10 cellular contexts compared by ENCODE assay signal in the genomic region with DNA sequence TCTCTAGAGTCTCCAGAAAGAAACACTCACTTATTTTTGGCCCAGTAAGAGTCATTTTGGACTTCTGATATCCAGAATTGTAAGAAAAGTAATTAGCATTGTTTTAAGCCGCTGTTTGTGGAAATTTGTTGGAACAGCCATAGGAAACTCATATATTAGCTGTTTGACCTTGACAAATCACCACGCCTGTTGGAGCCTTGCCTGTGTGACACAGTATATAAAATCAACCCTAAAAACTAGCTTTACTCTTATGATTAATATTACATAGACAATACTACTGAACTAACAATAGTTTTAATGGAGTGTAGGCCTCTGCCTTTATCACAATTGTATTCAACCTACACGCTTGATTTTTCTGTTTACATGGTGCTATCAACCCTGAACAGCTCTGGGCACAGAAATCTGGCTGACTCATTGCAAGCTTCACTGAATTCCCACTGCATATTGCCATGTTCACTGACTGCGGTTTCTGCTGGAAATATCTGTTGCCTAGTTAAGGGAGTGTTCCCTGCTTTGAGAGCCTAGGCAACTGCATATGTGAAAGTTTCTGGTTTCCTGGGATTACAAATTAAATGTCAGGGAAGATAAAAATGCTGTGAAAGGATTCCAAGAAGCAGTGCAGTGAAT.
A peak's percentile ranks its signal among the peaks of the same experiment; 100 is the strongest.
DNase-seq lines count a peak whose midpoint lies in the region; ATAC-seq and TF ChIP-seq lines count a peak whose summit lies in the region.
"Had no signal": no experiment of that assay in that cellular context is flagged by ENCODE, and none has a peak within 500 bp of the region (broad histone marks: within the 10 kb centered on the region; RNA-seq: fewer than 3 reads in every experiment).

No MANE protein-coding gene starts in this region.

- H3K27me3 ChIP-seq in parathyroid adenoma (ENCODE audit: control insufficient read depth, insufficient read depth, low read length): no peaks in the 10 kb centered on the region
- no peaks in the 10 kb centered on the region for H3K27me3 ChIP-seq in gastrocnemius medialis
- no peaks in the 10 kb centered on the region for H3K27me3 ChIP-seq in spleen (replicated peaks in 1 of 7)

- DNase-seq in DMS153 treated with DMSO at 0.1 percent for 48 hours (lab: John Stamatoyannopoulos, UW; ENCODE audit: unreplicated experiment) (peak; percentile 13), RPMI7951 (ENCODE audit: low read depth) (peak; percentile 1), fibroblast of pulmonary artery (ENCODE audit: low read depth) (peak; percentile 83), gastrocnemius medialis (no peak), spleen (no peak)
- DNase-seq: activated gamma-delta T cell, T-helper 2 cell had no signal

- intact Hi-C loops in gastrocnemius medialis (cut with DNase I; ENCODE audit: low total_unique reads) (no loop called here), spleen (cut with DNase I; ENCODE audit: low total_unique reads) (no loop called here)

- no peak overlapping the region for H3K27ac ChIP-seq in parathyroid adenoma
- no peak overlapping the region for H3K27ac ChIP-seq in gastrocnemius medialis
- peak overlapping the region in 1 of 8 donors; percentile 7 for H3K27ac ChIP-seq in spleen

- ATAC-seq in GM21737 (IDR thresholded peaks at IDR 0.05; ENCODE audit: unreplicated experiment) (no peak), gastrocnemius medialis (no peak), GM21529 (IDR thresholded peaks at IDR 0.05; ENCODE audit: unreplicated experiment) (no peak)

- H3K4me1 ChIP-seq in parathyroid adenoma (no peaks in the 10 kb centered on the region), gastrocnemius medialis (peaks cover 7 to 25% of the 10 kb centered on the region in 2 donors), spleen (no peaks in the 10 kb centered on the region)

- no peaks in the 10 kb centered on the region for H3K79me2 ChIP-seq in parathyroid adenoma

- no peak for TF ChIP-seq POLR2A in gastrocnemius medialis (IDR thresholded peaks at IDR 0.05)
- no peak for TF ChIP-seq POLR2A in spleen (IDR thresholded peaks at IDR 0.05)

- H3K36me3 ChIP-seq in parathyroid adenoma (ENCODE audit: control insufficient read depth, insufficient read depth, low read length): no peaks in the 10 kb centered on the region
- no peaks in the 10 kb centered on the region for H3K36me3 ChIP-seq in gastrocnemius medialis
- no peaks in the 10 kb centered on the region for H3K36me3 ChIP-seq in spleen

- H3K4me2 ChIP-seq in parathyroid adenoma (ENCODE audit: low read length): peak overlapping the region; percentile 10

- no peak overlapping the region for H3K4me3 ChIP-seq in fibroblast of pulmonary artery (replicated peaks; ENCODE audit: low read depth, low read length)
- H3K4me3 ChIP-seq in parathyroid adenoma (ENCODE audit: low read depth, low read length): no peak overlapping the region
- no peak overlapping the region for H3K4me3 ChIP-seq in gastrocnemius medialis
- H3K4me3 ChIP-seq in spleen: no peak overlapping the region

- H2AFZ ChIP-seq in parathyroid adenoma: peak overlapping the region; percentile 3

- H3K9me3 ChIP-seq in parathyroid adenoma (ENCODE audit: control insufficient read depth, low read length) (no peaks in the 10 kb centered on the region), gastrocnemius medialis (no peaks in the 10 kb centered on the region), spleen (peaks cover 0 to 5% (median 0%) of the 10 kb centered on the region in 8 donors)

- H3K9ac ChIP-seq in parathyroid adenoma: no peak overlapping the region

- in situ Hi-C loops in gastrocnemius medialis (cut with MboI; ENCODE audit: low sequenced_read_pairs in 4 of 4): no loop called here

- TF ChIP-seq CTCF in fibroblast of pulmonary artery (IDR thresholded peaks at IDR 0.05; ENCODE audit: low read length, missing control alignments) (no peak), parathyroid adenoma (IDR thresholded peaks at IDR 0.05) (no peak), gastrocnemius medialis (IDR thresholded peaks at IDR 0.05 in 4 of 5, conservative IDR thresholded peaks at IDR 0.05 in 1 of 5) (no peak), spleen (IDR thresholded peaks at IDR 0.05 in 8 of 11, conservative IDR thresholded peaks at IDR 0.05 in 3 of 11) (no peak)

- 48 to 69% (median 63%) methylated on average over 4 of the region's 4 CpGs for WGBS in spleen, 5 donors

Comparison
In these comparisons a context has a peak if more than half of its experiments do, and no peak if none do; other contexts are left out.
1. DNase-seq: peak in DMS153 treated with DMSO at 0.1 percent for 48 hours (single experiment), RPMI7951 (single experiment) and fibroblast of pulmonary artery (single experiment); none in gastrocnemius medialis (0 of 2) and spleen (single experiment).